Comparison of ENCODE assay signal across 13 cellular contexts in the genomic region with DNA sequence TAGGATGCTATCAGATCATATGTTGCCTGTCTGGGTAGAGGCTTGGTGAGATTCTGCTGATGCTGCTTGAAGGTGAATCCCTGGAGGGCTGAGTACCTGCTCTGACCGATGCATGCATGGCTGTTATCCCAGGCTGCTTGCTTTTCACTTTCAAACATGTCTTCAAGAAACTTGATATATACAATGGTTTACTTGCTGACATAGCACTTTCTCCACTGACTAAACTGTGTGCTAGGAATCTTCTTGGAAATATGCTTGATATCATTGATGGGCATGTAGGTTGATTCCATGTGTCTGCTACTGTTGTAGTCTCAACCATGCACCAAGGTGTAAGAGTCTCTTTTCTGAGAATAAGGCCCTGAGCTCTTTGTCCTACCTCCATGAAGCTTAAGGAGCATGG.
"Had no signal": no experiment of that assay in that cellular context is flagged by ENCODE, and none has a peak within 500 bp of the region (broad histone marks: within the 10 kb centered on the region; RNA-seq: fewer than 3 reads in every experiment).

No MANE protein-coding gene starts in this region.

- H3K36me3 Mint-ChIP-seq: naive thymus-derived CD4-positive, alpha-beta T cell had no signal

- H3K9me3 ChIP-seq: neutrophil had no signal

- H3K4me3 Mint-ChIP-seq: naive thymus-derived CD4-positive, alpha-beta T cell had no signal

- H3K27ac Mint-ChIP-seq: naive thymus-derived CD4-positive, alpha-beta T cell had no signal

- H3K27ac ChIP-seq: coronary artery, dorsolateral prefrontal cortex, hepatocyte, neutrophil had no signal

- H3K36me3 ChIP-seq: neutrophil had no signal

- H3K4me3 ChIP-seq: coronary artery, dorsolateral prefrontal cortex, hepatocyte, smooth muscle cell had no signal

- ATAC-seq: naive thymus-derived CD4-positive, alpha-beta T cell had no signal

- H3K4me1 Mint-ChIP-seq: naive thymus-derived CD4-positive, alpha-beta T cell had no signal

- DNase-seq: dorsolateral prefrontal cortex; effector CD8-positive, alpha-beta T cell; foreskin melanocyte; mammary epithelial cell; naive thymus-derived CD4-positive, alpha-beta T cell; posterior cingulate gyrus; stimulated activated CD4-positive, alpha-beta T cell treated with anti-CD3 and anti-CD28 coated beads, Interleukin-2, amount 100 ng/mL, for 48 hours; stimulated activated naive CD4-positive, alpha-beta T cell treated with Interleukin-2 at 50 U/mL for 16 hours; trophoblast cell had no signal

- H3K27me3 ChIP-seq: hepatocyte, neutrophil had no signal
